In genomic region chr16:28204211-28204610, GRCh38 we compare ENCODE assay signal across 22 cellular contexts. TPM values are rescaled to one million over a fixed set of nuclear protein-coding genes. Genes with fewer than 3 reads are reported as not detected.
DNase-seq lines count a peak whose midpoint lies in the region; ATAC-seq, FAIRE-seq and TF ChIP-seq lines count a peak whose summit lies in the region.
"Had no signal": no experiment of that assay in that cellular context is flagged by ENCODE, and none has a peak within 500 bp of the region (broad histone marks: within the 10 kb centered on the region; RNA-seq: fewer than 3 reads in every experiment).

No MANE protein-coding gene starts in this region.

- peak overlapping the region; percentile 20 for H3K27ac ChIP-seq in CD4-positive, CD25-positive, alpha-beta regulatory T cell (ENCODE audit: insufficient read depth, low read length, poor library complexity, severe bottlenecking)
- H3K27ac ChIP-seq in HEK293 (ENCODE audit: extremely low read depth, low read depth, low read length) (no peak overlapping the region), HepG2 (ENCODE audit: extremely low read length, insufficient read depth, low read length) (peak overlapping the region; percentile 1), spleen (peak overlapping the region in 5 of 8 donors; percentile 29 to 81 (median 45)), hepatocyte (no peak overlapping the region)
- H3K27ac ChIP-seq: A549, HL-60, PC-9, SJCRH30 had no signal

- peaks cover 29% of the 10 kb centered on the region for H3K36me3 Mint-ChIP-seq in CD4-positive, CD25-positive, alpha-beta regulatory T cell

- no peak for TF ChIP-seq RAD21 in HepG2 (CRISPR knock-in tag; IDR thresholded peaks at IDR 0.05)

- no peak overlapping the region for H3K9ac ChIP-seq in HepG2 (ENCODE audit: insufficient read depth, low read depth, low read length)

- no peaks in the 10 kb centered on the region for H3K9me2 ChIP-seq in hepatocyte (replicated peaks; ENCODE audit: insufficient read depth)

- peaks cover 20 to 47% (median 39%) of the 10 kb centered on the region in 4 donors for H3K4me1 Mint-ChIP-seq in CD4-positive, CD25-positive, alpha-beta regulatory T cell

- no peaks in the 10 kb centered on the region for H3K27me3 Mint-ChIP-seq in CD4-positive, CD25-positive, alpha-beta regulatory T cell

- no peak overlapping the region for H3K4me2 ChIP-seq in HepG2 (ENCODE audit: low read depth, low read length)
- H3K4me2 ChIP-seq in hepatocyte: no peak overlapping the region
- H3K4me2 ChIP-seq: A549, PC-9 had no signal

- no peak overlapping the region for H2AFZ ChIP-seq in HepG2 (ENCODE audit: low read length)
- no peak overlapping the region for H2AFZ ChIP-seq in hepatocyte
- H2AFZ ChIP-seq: PC-9 had no signal

- TF ChIP-seq EP300 in HepG2 (IDR thresholded peaks at IDR 0.05; ENCODE audit: low read depth in 2 of 2, low read length in 2 of 2) (no peak), HepG2 (CRISPR knock-in tag; IDR thresholded peaks at IDR 0.05; ENCODE audit: borderline replicate concordance) (no peak)

- H3K27me3 ChIP-seq in CD4-positive, CD25-positive, alpha-beta regulatory T cell (ENCODE audit: control insufficient read depth, insufficient read depth, low read length): no peaks in the 10 kb centered on the region
- H3K27me3 ChIP-seq in HepG2 (ENCODE audit: control insufficient read depth in 1 of 2, insufficient read depth in 2 of 2, low read length in 2 of 2) (no peaks in the 10 kb centered on the region), spleen (replicated peaks in 1 of 7) (no peaks in the 10 kb centered on the region), hepatocyte (no peaks in the 10 kb centered on the region)
- H3K27me3 ChIP-seq: BE2C, SJCRH30 had no signal

- intact Hi-C loops in HepG2 (cut with micrococcal nuclease; ENCODE audit: unreplicated experiment) (no loop called here), spleen (cut with DNase I; ENCODE audit: low total_unique reads) (no loop called here)

- no peaks in the 10 kb centered on the region for H3K9me3 Mint-ChIP-seq in CD4-positive, CD25-positive, alpha-beta regulatory T cell

- H4K20me1 ChIP-seq in HepG2 (ENCODE audit: insufficient read depth, low read length) (peaks cover 16% of the 10 kb centered on the region), hepatocyte (ENCODE audit: insufficient read depth, poor library complexity, severe bottlenecking) (peaks cover 41% of the 10 kb centered on the region)

- peaks cover 80% of the 10 kb centered on the region for H3K36me3 ChIP-seq in CD4-positive, CD25-positive, alpha-beta regulatory T cell (ENCODE audit: control insufficient read depth, insufficient read depth, low read length)
- H3K36me3 ChIP-seq in HEK293 (ENCODE audit: control insufficient read depth in 2 of 2, insufficient read depth in 1 of 2, low read length in 2 of 2): peaks cover 31 to 91% of the 10 kb centered on the region in 2 experiments
- peaks cover 27 to 63% of the 10 kb centered on the region in 2 experiments for H3K36me3 ChIP-seq in HepG2 (replicated peaks in 1 of 2; ENCODE audit: control insufficient read depth in 1 of 2, insufficient read depth in 2 of 2, low read length in 2 of 2)
- H3K36me3 ChIP-seq in spleen: peaks cover 0 to 100% (median 57%) of the 10 kb centered on the region in 6 donors
- H3K36me3 ChIP-seq in hepatocyte (replicated peaks; ENCODE audit: insufficient read depth, low read depth): no peaks in the 10 kb centered on the region

- ATAC-seq in CD4-positive, CD25-positive, alpha-beta regulatory T cell (ENCODE audit: low read depth in 2 of 2): no peak
- no peak; the same call in 2 of the 3 replicates for ATAC-seq in HepG2
- no peak for ATAC-seq in GM21390 (IDR thresholded peaks at IDR 0.05; ENCODE audit: unreplicated experiment)
- ATAC-seq: A549 had no signal

- no peak overlapping the region for H3K4me3 Mint-ChIP-seq in CD4-positive, CD25-positive, alpha-beta regulatory T cell

- TF ChIP-seq CTCF in HEK293 (tag by site-specific recombination; IDR thresholded peaks at IDR 0.05): no peak
- no peak for TF ChIP-seq CTCF in HepG2 (CRISPR knock-in tag; IDR thresholded peaks at IDR 0.05)
- no peak for TF ChIP-seq CTCF in spleen (IDR thresholded peaks at IDR 0.05 in 8 of 11, conservative IDR thresholded peaks at IDR 0.05 in 3 of 11)
- TF ChIP-seq CTCF in hepatocyte (IDR thresholded peaks at IDR 0.05; ENCODE audit: poor library complexity): no peak

- no peak overlapping the region for H3K27ac Mint-ChIP-seq in CD4-positive, CD25-positive, alpha-beta regulatory T cell

- in situ Hi-C loops in HepG2 (cut with HindIII; ENCODE audit: extremely low pct_ligation_motif_present, low pct_unique_long_range_greater_than_20kb): no loop called here

- H3K4me1 ChIP-seq in CD4-positive, CD25-positive, alpha-beta regulatory T cell (ENCODE audit: control insufficient read depth, insufficient read depth, low read length, poor library complexity, severe bottlenecking): peaks cover 81% of the 10 kb centered on the region
- H3K4me1 ChIP-seq in HEK293 (ENCODE audit: control insufficient read depth, insufficient read depth, low read length) (peaks cover 3% of the 10 kb centered on the region; the same call in 1 of the 2 replicates), HepG2 (ENCODE audit: insufficient read depth, low read length) (peaks cover 46% of the 10 kb centered on the region), spleen (peaks cover 18 to 99% (median 74%) of the 10 kb centered on the region in 6 donors), hepatocyte (ENCODE audit: insufficient read depth) (no peaks in the 10 kb centered on the region)
- H3K4me1 ChIP-seq: BE2C, Caco-2, SJCRH30 had no signal

- FAIRE-seq in HepG2 (lab: Jason Lieb, UNC): no peak
- FAIRE-seq: A549, GM18507 had no signal

- no peak for DNase-seq in CD4-positive, CD25-positive, alpha-beta regulatory T cell
- DNase-seq in HepG2 (ENCODE audit: low spot score) (no peak), spleen (no peak), COLO668 (lab: John Stamatoyannopoulos, UW; ENCODE audit: unreplicated experiment) (no peak), hepatocyte (ENCODE audit: low spot score) (no peak)
- DNase-seq: BE2C, Caco-2, KG1, NCI-H1105, NCI-H146, NCI-H2029, NCI-H2227 treated with DMSO at 0.1 percent for 48 hours, NCI-H510A, NCI-H748 treated with DMSO at 0.1 percent for 48 hours, PC-9, RPMI8226, SJCRH30 had no signal

- peak overlapping the region; percentile 1 for H3K4me3 ChIP-seq in CD4-positive, CD25-positive, alpha-beta regulatory T cell (ENCODE audit: low read depth, low read length)
- H3K4me3 ChIP-seq in HEK293 (ENCODE audit: low read depth, low read length): no peak overlapping the region
- no peak overlapping the region for H3K4me3 ChIP-seq in HepG2 (replicated peaks in 1 of 3; ENCODE audit: insufficient read depth in 1 of 3, low read depth in 2 of 3, low read length in 3 of 3)
- H3K4me3 ChIP-seq in spleen: peak overlapping the region in 1 of 8 donors; percentile 14
- H3K4me3 ChIP-seq in hepatocyte: no peak overlapping the region
- H3K4me3 ChIP-seq: A549, PC-9, SJCRH30 had no signal

- BruUV-seq in HepG2 (replicated peaks; lab: Mats Ljungman, UMichigan): no TSS peak

- TF ChIP-seq POLR2A in HepG2 (IDR thresholded peaks at IDR 0.05; ENCODE audit: insufficient read depth in 1 of 2, low read depth in 2 of 2, low read length in 2 of 2) (no peak), spleen (IDR thresholded peaks at IDR 0.05) (no peak)

- WGBS in HepG2 (ENCODE audit: low lambda C conversion rate): 95% methylated on average over 5 of the region's 5 CpGs
- WGBS in spleen, 5 donors: 75 to 92% (median 80%) methylated on average over 5 of the region's 5 CpGs
- WGBS in hepatocyte (ENCODE audit: low lambda C conversion rate, missing lambda C conversion rate): 83% methylated on average over 5 of the region's 5 CpGs

- no peaks in the 10 kb centered on the region for H3K9me3 ChIP-seq in CD4-positive, CD25-positive, alpha-beta regulatory T cell (ENCODE audit: control insufficient read depth in 2 of 2, low read length in 2 of 2)
- no peaks in the 10 kb centered on the region for H3K9me3 ChIP-seq in HEK293 (ENCODE audit: control insufficient read depth, insufficient read depth, low read depth, low read length)
- no peaks in the 10 kb centered on the region for H3K9me3 ChIP-seq in HepG2 (ENCODE audit: low read length)
- no peaks in the 10 kb centered on the region for H3K9me3 ChIP-seq in spleen
- no peaks in the 10 kb centered on the region for H3K9me3 ChIP-seq in hepatocyte (ENCODE audit: low read depth)
- H3K9me3 ChIP-seq: A549, BE2C, Caco-2, SJCRH30 had no signal

- H3K79me2 ChIP-seq in HepG2 (ENCODE audit: insufficient read depth, low read length) (peaks cover 83% of the 10 kb centered on the region), hepatocyte (peaks cover 100% of the 10 kb centered on the region)

- POLR2A ChIA-PET in HEK293 (lab: Yijun Ruan, JAX) (interaction anchor here (0.6 to 0.9 kb wide), 2 partner anchors 13 to 16 kb away, joined by 4 to 9 read pairs; no protein-coding TSS in a partner anchor), HepG2 (lab: Yijun Ruan, JAX) (interaction anchor here (0.6 kb wide), 1 partner anchor 16 kb away, joined by 3 read pairs; no protein-coding TSS in a partner anchor)

- CTCF ChIA-PET in HEK293 (lab: Yijun Ruan, JAX) (interaction anchor here (0.6 to 0.7 kb wide), 2 partner anchors 28 to 34 kb away, joined by 3 read pairs; no protein-coding TSS in a partner anchor), HepG2 (lab: Yijun Ruan, JAX; ENCODE audit: low intra/inter-chr PET ratio, low total read pairs) (no interaction called here)

RNA-seq across cellular contexts. Expression of gene XPO6, which starts 7.6 kb away (rescaled TPM):
- total RNA-seq in CD4-positive, CD25-positive, alpha-beta regulatory T cell: 302 TPM
- 10 to 100 TPM; 60.4 to 79.6 (median 64.2) TPM for polyA plus RNA-seq in CD4-positive, CD25-positive, alpha-beta regulatory T cell
- total RNA-seq in HepG2 (2016; rRNA removed; fragmentation: Illumina TruSeq; extraction: Trizol) (102 and 109 TPM in 2 replicates), spleen (100 to 1,000 TPM; 259 to 517 (median 343) TPM), hepatocyte (49.7 and 111 TPM in 2 replicates)
- 46.6 and 57.5 TPM in 2 replicates for total RNA-seq in HepG2 (2016; cell fraction: cytosol; rRNA removed; fragmentation: Illumina TruSeq; extraction: Trizol; ENCODE audit: low read depth)
- 85.8 and 109 TPM in 2 replicates for total RNA-seq in HepG2 (2016; cell fraction: insoluble cytoplasmic fraction; rRNA removed; fragmentation: Illumina TruSeq; extraction: Trizol)
- total RNA-seq in HepG2 (2016; cell fraction: membrane; rRNA removed; fragmentation: Illumina TruSeq; extraction: Trizol): 87.0 and 101 TPM in 2 replicates
- total RNA-seq in HepG2 (2016; cell fraction: nucleus; rRNA removed; fragmentation: Illumina TruSeq; extraction: Trizol): 104 and 150 TPM in 2 replicates
- polyA plus RNA-seq in HepG2 (2011; rRNA removed) (119 and 129 TPM in 2 replicates), spleen (100 to 1,000 TPM in 2 of 3 donors, 10 to 100 TPM in 1; 96.9 to 150 (median 132) TPM), hepatocyte (39.8 and 48.8 TPM in 2 replicates)
- 93.9 and 123 TPM in 2 replicates for polyA plus RNA-seq in HepG2 (2011; cell fraction: cytosol; rRNA removed)
- polyA plus RNA-seq in HepG2 (2011; cell fraction: nucleus; rRNA removed): 278 and 283 TPM in 2 replicates
- polyA plus RNA-seq in HepG2 (2012): 52.1 and 55.0 TPM in 2 replicates
- polyA plus RNA-seq in HepG2 (2016; cell fraction: cytosol; fragmentation: Illumina TruSeq; extraction: Trizol; ENCODE audit: low read depth): 19.8 and 23.6 TPM in 2 replicates
- 97.4 and 110 TPM in 2 replicates for polyA plus RNA-seq in HepG2 (2016; cell fraction: insoluble cytoplasmic fraction; fragmentation: Illumina TruSeq; extraction: Trizol; ENCODE audit: low read depth)
- 67.2 and 72.4 TPM in 2 replicates for polyA plus RNA-seq in HepG2 (2016; cell fraction: membrane; fragmentation: Illumina TruSeq; extraction: Trizol; ENCODE audit: low read depth)
- polyA plus RNA-seq in HepG2 (2016; cell fraction: nucleus; fragmentation: Illumina TruSeq; extraction: Trizol; ENCODE audit: insufficient read depth, low read depth): 153 and 165 TPM in 2 replicates
- polyA minus RNA-seq in HepG2 (2011; rRNA and poly(A)+ RNA removed; ENCODE audit: low replicate concordance): 284 and 462 TPM in 2 replicates
- polyA minus RNA-seq in HepG2 (2011; cell fraction: cytosol; rRNA and poly(A)+ RNA removed): 88.5 and 89.2 TPM in 2 replicates
- 247 and 281 TPM in 2 replicates for polyA minus RNA-seq in HepG2 (2011; cell fraction: nucleus; rRNA and poly(A)+ RNA removed)

Comparison
In these comparisons a context has a peak if more than half of its experiments do, and no peak if none do; other contexts are left out.
1. H3K27ac ChIP-seq: peak in CD4-positive, CD25-positive, alpha-beta regulatory T cell (single experiment), HepG2 (single experiment) and spleen (5 of 8); none in HEK293 (single experiment) and hepatocyte (single experiment).